Comparison of ENCODE assay signal across 16 cellular contexts in the genomic region with DNA sequence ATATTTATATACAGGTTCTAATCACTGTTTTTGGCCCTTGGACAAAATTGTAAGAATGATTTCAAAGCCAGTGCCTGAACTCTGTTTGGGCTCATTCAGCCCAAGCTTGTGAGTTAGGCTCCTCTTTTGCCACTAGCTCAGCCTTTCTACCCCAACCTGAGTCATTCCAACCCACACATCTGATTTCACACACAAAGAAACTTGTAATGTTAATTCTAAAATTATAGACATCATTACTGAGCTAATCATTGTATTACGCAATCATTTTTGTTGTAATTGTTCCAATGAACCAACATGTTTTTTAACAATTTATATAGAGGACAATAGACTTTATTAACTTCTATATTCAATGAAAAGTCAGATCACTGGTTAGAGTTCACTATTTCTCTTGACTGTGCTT.
"Had no signal": no experiment of that assay in that cellular context is flagged by ENCODE, and none has a peak within 500 bp of the region (broad histone marks: within the 10 kb centered on the region; RNA-seq: fewer than 3 reads in every experiment).

No MANE protein-coding gene starts in this region.

- H3K4me1 Mint-ChIP-seq: activated naive CD4-positive, alpha-beta T cell treated with anti-CD3 and anti-CD28 coated beads, Interleukin-2, amount 50 U/mL, for 24 hours; natural killer cell; stimulated activated naive B cell treated with anti-CD40 and anti-IgM and Interleukin-4, amounts not matched to agents 10 μg/mL and 1 μg/mL and 100 μg/mL, for 72 hours; T-helper 17 cell had no signal

- H3K4me3 ChIP-seq: lower lobe of right lung, pancreas, spleen had no signal

- FAIRE-seq: keratinocyte, pancreas had no signal

- H3K4me3 Mint-ChIP-seq: activated naive CD4-positive, alpha-beta T cell treated with anti-CD3 and anti-CD28 coated beads, Interleukin-2, amount 50 U/mL, for 24 hours; activated T-cell treated with anti-CD3 and anti-CD28 coated beads, Interleukin-2, amount 50 U/mL, for 72 hours; natural killer cell; stimulated activated naive B cell treated with anti-CD40 and anti-IgM and Interleukin-4, amounts not matched to agents 10 μg/mL and 1 μg/mL and 100 μg/mL, for 72 hours; T-helper 17 cell had no signal

- H3K9me3 ChIP-seq: lower lobe of right lung, neutrophil, pancreas, spleen had no signal

- H3K27ac ChIP-seq: foreskin keratinocyte, lower lobe of right lung, neutrophil, pancreas, spleen had no signal

- H3K27ac Mint-ChIP-seq: activated naive CD4-positive, alpha-beta T cell treated with anti-CD3 and anti-CD28 coated beads, Interleukin-2, amount 50 U/mL, for 24 hours; activated T-cell treated with anti-CD3 and anti-CD28 coated beads, Interleukin-2, amount 50 U/mL, for 72 hours; natural killer cell; stimulated activated naive B cell treated with anti-CD40 and anti-IgM and Interleukin-4, amounts not matched to agents 10 μg/mL and 1 μg/mL and 100 μg/mL, for 72 hours; T-helper 17 cell had no signal

- H3K27me3 ChIP-seq: foreskin keratinocyte, neutrophil, pancreas, spleen had no signal

- H3K36me3 Mint-ChIP-seq: activated naive CD4-positive, alpha-beta T cell treated with anti-CD3 and anti-CD28 coated beads, Interleukin-2, amount 50 U/mL, for 24 hours; natural killer cell; stimulated activated naive B cell treated with anti-CD40 and anti-IgM and Interleukin-4, amounts not matched to agents 10 μg/mL and 1 μg/mL and 100 μg/mL, for 72 hours had no signal

- H3K36me3 ChIP-seq: lower lobe of right lung, neutrophil, pancreas, spleen had no signal

- H3K4me1 ChIP-seq: foreskin keratinocyte, lower lobe of right lung, pancreas, spleen had no signal

- DNase-seq: activated CD4-positive, alpha-beta T cell treated with anti-CD3 and anti-CD28 coated beads, Interleukin-2, amount 50 U/mL, for 4 hours; activated gamma-delta T cell; activated T-cell treated with anti-CD3 and anti-CD28 coated beads, Interleukin-2, amount 50 U/mL, for 72 hours; glutamatergic neuron; hippocampal formation; lower lobe of right lung; natural killer cell; pancreas; spleen; stimulated activated CD4-positive, alpha-beta T cell treated with anti-CD3 and anti-CD28 coated beads, Interleukin-4, amount 100 ng/mL, for 4 hours; stimulated activated naive B cell treated with anti-CD40 and anti-IgM and Interleukin-4, amounts not matched to agents 10 μg/mL and 1 μg/mL and 100 μg/mL, for 72 hours; T-helper 17 cell had no signal

- H3K27me3 Mint-ChIP-seq: activated naive CD4-positive, alpha-beta T cell treated with anti-CD3 and anti-CD28 coated beads, Interleukin-2, amount 50 U/mL, for 24 hours; stimulated activated naive B cell treated with anti-CD40 and anti-IgM and Interleukin-4, amounts not matched to agents 10 μg/mL and 1 μg/mL and 100 μg/mL, for 72 hours; T-helper 17 cell had no signal
